Comparison of ENCODE assay signal across 14 cellular contexts in the genomic region with DNA sequence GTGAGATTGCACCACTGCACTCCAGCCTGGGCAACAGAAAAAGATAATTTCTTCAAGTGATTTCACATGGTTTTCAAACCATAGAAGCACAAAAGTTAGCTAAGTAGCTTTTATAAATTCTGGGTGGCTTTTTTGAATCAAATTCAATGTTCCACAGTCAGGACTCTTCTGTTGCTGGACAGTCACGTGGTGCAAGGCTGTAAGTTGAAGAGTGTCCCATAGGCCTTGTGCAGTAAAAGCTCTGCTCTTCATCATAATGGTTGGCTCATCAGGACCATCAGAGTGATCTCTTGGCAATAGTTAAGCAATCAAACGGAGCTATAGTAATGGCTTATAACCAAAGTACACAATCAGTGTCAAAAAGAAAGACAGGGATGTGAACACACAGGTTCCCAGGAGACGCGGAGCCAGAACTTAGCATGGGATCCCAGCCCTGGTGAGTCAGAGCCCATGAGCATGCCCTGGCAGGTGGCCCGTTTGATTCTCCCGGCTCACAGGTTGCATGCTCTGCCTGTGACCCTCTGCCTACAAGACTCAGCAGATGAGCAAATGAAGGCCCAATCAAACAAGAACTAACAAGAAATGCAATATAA. TPM values are rescaled to one million over a fixed set of nuclear protein-coding genes. Genes with fewer than 3 reads are reported as not detected.
DNase-seq lines count a peak whose midpoint lies in the region; ATAC-seq, FAIRE-seq and TF ChIP-seq lines count a peak whose summit lies in the region.
"Had no signal": no experiment of that assay in that cellular context is flagged by ENCODE, and none has a peak within 500 bp of the region (broad histone marks: within the 10 kb centered on the region; RNA-seq: fewer than 3 reads in every experiment).

No MANE protein-coding gene starts in this region.

- H3K4me2 ChIP-seq in K562 (ENCODE audit: insufficient read depth, low read length): no peak overlapping the region

- H3K27me3 ChIP-seq in right atrium auricular region: no peaks in the 10 kb centered on the region
- no peaks in the 10 kb centered on the region for H3K27me3 ChIP-seq in K562 (ENCODE audit: control insufficient read depth in 2 of 2, insufficient read depth in 2 of 2, low read length in 2 of 2)
- H3K27me3 ChIP-seq in vagina: no peaks in the 10 kb centered on the region

- TF ChIP-seq RAD21 in K562 (CRISPR knock-in tag; conservative IDR thresholded peaks at IDR 0.05 in 1 of 2, IDR thresholded peaks at IDR 0.05 in 1 of 2): no peak

- 57% methylated on average over 6 of the region's 6 CpGs for WGBS in K562 (ENCODE audit: insufficient coverage, low coverage, missing lambda C conversion rate)

- no peaks in the 10 kb centered on the region for H4K20me1 ChIP-seq in K562 (replicated peaks; ENCODE audit: control insufficient read depth, insufficient read depth, low read length)

- no peaks in the 10 kb centered on the region for H3K36me3 ChIP-seq in right atrium auricular region
- H3K36me3 ChIP-seq in K562 (ENCODE audit: control insufficient read depth, insufficient read depth, low read length): no peaks in the 10 kb centered on the region
- H3K36me3 ChIP-seq in vagina: no peaks in the 10 kb centered on the region

- BruUV-seq in K562 (replicated peaks; lab: Mats Ljungman, UMichigan): no TSS peak

- intact Hi-C loops in Right ventricle myocardium superior (cut with DNase I) (no loop called here), K562 (cut with micrococcal nuclease) (no loop called here), vagina (cut with DNase I) (no loop called here)

- no peak for TF ChIP-seq POLR2A in K562 (conservative IDR thresholded peaks at IDR 0.05)
- no peak for TF ChIP-seq POLR2A in vagina (IDR thresholded peaks at IDR 0.05)

- in situ Hi-C loops in K562 (cut with MboI): no loop called here

- no peak overlapping the region for H3K9ac ChIP-seq in K562 (ENCODE audit: insufficient read depth in 1 of 2, low read depth in 2 of 2, low read length in 2 of 2)

- no peak for TF ChIP-seq EP300 in K562 (IDR thresholded peaks at IDR 0.05; ENCODE audit: low read length)

- DNase-seq in Right ventricle myocardium superior (peak; percentile 51), right atrium auricular region (ENCODE audit: low spot score) (no peak), K562 (ENCODE audit: extremely low read depth in 1 of 4, low spot score in 3 of 4) (no peak), iris pigment epithelial cell (ENCODE audit: low read depth) (peak; percentile 63), vagina (ENCODE audit: extremely low spot score in 2 of 2) (peak in 1 of 2 donors; percentile 94), NCI-H82 (lab: John Stamatoyannopoulos, UW) (no peak), NCI-H187 (lab: John Stamatoyannopoulos, UW) (no peak)
- no peak for DNase-seq in stimulated activated naive CD8-positive, alpha-beta T cell treated with anti-CD3 and anti-CD28 coated beads, Interleukin-15, Interleukin-2, amounts not matched to agents 100 U/mL and 50 U/mL, for 24 hours
- DNase-seq: endodermal cell; HFFc6; naive thymus-derived CD8-positive, alpha-beta T cell; NCI-H2081 treated with DMSO at 0.1 percent for 48 hours; small intestine; trophoblast cell had no signal

- H3K9me1 ChIP-seq in K562 (ENCODE audit: control insufficient read depth, insufficient read depth, low read length): no peaks in the 10 kb centered on the region

- TF ChIP-seq CTCF in right atrium auricular region (IDR thresholded peaks at IDR 0.05): no peak
- TF ChIP-seq CTCF in K562 (IDR thresholded peaks at IDR 0.05 in 2 of 3, conservative IDR thresholded peaks at IDR 0.05 in 1 of 3; ENCODE audit: insufficient read depth in 2 of 3, low read depth in 1 of 3, low read length in 3 of 3): no peak
- TF ChIP-seq CTCF in vagina (IDR thresholded peaks at IDR 0.05): no peak

- no peak overlapping the region for H3K4me3 ChIP-seq in right atrium auricular region
- no peak overlapping the region for H3K4me3 ChIP-seq in K562
- H3K4me3 ChIP-seq in vagina: no peak overlapping the region

- peak; percentile 71 for ATAC-seq in Right ventricle myocardium superior (ENCODE audit: poor library complexity)
- 0 out of 3 replicates have a peak, but pooled peaks have one; percentile 20 for ATAC-seq in K562
- no peak for ATAC-seq in stimulated activated naive CD8-positive, alpha-beta T cell treated with anti-CD3 and anti-CD28 coated beads, Interleukin-15, Interleukin-2, amounts not matched to agents 100 U/mL and 50 U/mL, for 24 hours
- ATAC-seq: naive thymus-derived CD8-positive, alpha-beta T cell had no signal

- no peaks in the 10 kb centered on the region for H3K79me2 ChIP-seq in K562 (ENCODE audit: control insufficient read depth, insufficient read depth, low read length)

- no peaks in the 10 kb centered on the region for H3K4me1 ChIP-seq in right atrium auricular region
- H3K4me1 ChIP-seq in K562 (replicated peaks in 1 of 2; ENCODE audit: control insufficient read depth in 2 of 2, insufficient read depth in 2 of 2, low read length in 2 of 2): peaks cover 0 to 17% of the 10 kb centered on the region in 2 experiments; a peak in 2 of 5 replicates
- peaks cover 12% of the 10 kb centered on the region for H3K4me1 ChIP-seq in vagina

- H3K27ac ChIP-seq in right atrium auricular region (no peak overlapping the region), K562 (ENCODE audit: extremely low read depth, low read depth, low read length) (no peak overlapping the region), vagina (peak overlapping the region; percentile 54)

- no peaks in the 10 kb centered on the region for H3K9me3 ChIP-seq in right atrium auricular region
- H3K9me3 ChIP-seq in K562 (replicated peaks; ENCODE audit: control insufficient read depth, insufficient read depth, low read depth, low read length): no peaks in the 10 kb centered on the region
- no peaks in the 10 kb centered on the region for H3K9me3 ChIP-seq in vagina

- POLR2A ChIA-PET in K562 (lab: Yijun Ruan, JAX): interaction anchor here (0.8 kb wide), 1 partner anchor 45 kb away, joined by 3 read pairs; no protein-coding TSS in a partner anchor

- no peak for FAIRE-seq in K562 (lab: Jason Lieb, UNC)
- FAIRE-seq: small intestine had no signal

- CTCF ChIA-PET in K562 (lab: Yijun Ruan, JAX; ENCODE audit: low intra/inter-chr PET ratio): no interaction called here

- peak overlapping the region; percentile 2 for H2AFZ ChIP-seq in K562 (ENCODE audit: low read depth, low read length)

TF ChIP-seq in K562, 482 proteins besides CTCF, POLR2A, EP300 and RAD21 (continues in another document):
- TF ChIP-seq BRF1 (IDR thresholded peaks at IDR 0.05; ENCODE audit: borderline replicate concordance, extremely low read depth, insufficient read length) (no peak), TARDBP (IDR thresholded peaks at IDR 0.05) (no peak), HDAC1 (IDR thresholded peaks at IDR 0.05) (no peak), POU5F1 (IDR thresholded peaks at IDR 0.05; ENCODE audit: borderline replicate concordance, low read depth, low read length, partially characterized antibody) (no peak), SP2 (IDR thresholded peaks at IDR 0.05; ENCODE audit: extremely low read depth, low read depth, low read length, poor library complexity, severe bottlenecking) (no peak), KLF6 (CRISPR knock-in tag; IDR thresholded peaks at IDR 0.05; ENCODE audit: borderline replicate concordance) (no peak), CCAR2 (IDR thresholded peaks at IDR 0.05; ENCODE audit: low read depth, low read length) (no peak)

RNA-seq across cellular contexts. Expression of gene GPNMB, which starts 10.8 kb away (rescaled TPM):
- total RNA-seq in Right ventricle myocardium superior (248 TPM), right atrium auricular region (100 to 1,000 TPM in 1 of 2 donors, 10 to 100 TPM in 1; 74.4 to 137 TPM), K562 (2014; rRNA removed) (0.24 and 0.64 TPM in 2 replicates), K562 (2014; rRNA removed; fragmentation: Illumina TruSeq; extraction: Trizol) (0.15 and 0.26 TPM in 2 replicates), K562 (2015; rRNA removed; fragmentation: Illumina TruSeq; extraction: Trizol) (0.18 and 0.41 TPM in 2 replicates), K562 (2021) (0.20 and 0.54 TPM in 2 replicates), vagina (113 TPM)
- total RNA-seq in K562 (2011; cell fraction: chromatin; rRNA removed; ENCODE audit: low replicate concordance): not detected in 2 replicates
- total RNA-seq in K562 (2011; cell fraction: nucleolus; rRNA removed): not detected in 2 replicates
- total RNA-seq in K562 (2011; cell fraction: nucleoplasm; rRNA removed): 0.51 TPM in 1 of 2 replicates, not detected in the other
- polyA plus RNA-seq in K562 (2011; rRNA removed) (0.03 and 0.35 TPM in 2 replicates), K562 (2014; fragmentation: Illumina TruSeq; extraction: Trizol) (0.33 and 0.80 TPM in 2 replicates), K562 (2014; fragmentation: Nextera tagmentation; extraction: Ambion mirVana) (under 1 TPM; 0.31 to 0.67 TPM), K562 (2014; rRNA removed) (0.11 and 0.72 TPM in 2 replicates)
- polyA plus RNA-seq in K562 (2011; cell fraction: cytosol; rRNA removed): 0.03 and 0.07 TPM in 2 replicates
- polyA plus RNA-seq in K562 (2011; cell fraction: nucleus; rRNA removed): 0.10 and 0.23 TPM in 2 replicates
- 0.18 and 0.22 TPM in 2 replicates for polyA plus RNA-seq in K562 (2012)
- polyA minus RNA-seq in K562 (2011; rRNA and poly(A)+ RNA removed): not detected in 2 replicates
- not detected in 2 replicates for polyA minus RNA-seq in K562 (2011; cell fraction: cytosol; rRNA and poly(A)+ RNA removed)
- 0.40 TPM in 1 of 2 replicates, not detected in the other for polyA minus RNA-seq in K562 (2011; cell fraction: nucleus; rRNA and poly(A)+ RNA removed)
- polyA plus RNA-seq: naive thymus-derived CD8-positive, alpha-beta T cell had no signal

RNA-seq across cellular contexts. Expression of gene NUP42, which starts 53.9 kb away (rescaled TPM):
- total RNA-seq in Right ventricle myocardium superior (19.7 TPM), right atrium auricular region (10 to 100 TPM; 24.7 to 30.6 TPM), K562 (2014; rRNA removed) (62.2 and 71.7 TPM in 2 replicates), K562 (2014; rRNA removed; fragmentation: Illumina TruSeq; extraction: Trizol) (71.2 and 72.9 TPM in 2 replicates), K562 (2015; rRNA removed; fragmentation: Illumina TruSeq; extraction: Trizol) (61.3 and 73.5 TPM in 2 replicates), K562 (2021) (41.8 and 50.5 TPM in 2 replicates), vagina (27.0 TPM)
- 45.9 and 61.6 TPM in 2 replicates for total RNA-seq in K562 (2011; cell fraction: chromatin; rRNA removed; ENCODE audit: low replicate concordance)
- total RNA-seq in K562 (2011; cell fraction: nucleolus; rRNA removed): 24.8 and 28.2 TPM in 2 replicates
- 29.1 and 42.7 TPM in 2 replicates for total RNA-seq in K562 (2011; cell fraction: nucleoplasm; rRNA removed)
- polyA plus RNA-seq in K562 (2011; rRNA removed) (55.4 and 56.0 TPM in 2 replicates), K562 (2014; fragmentation: Illumina TruSeq; extraction: Trizol) (62.4 and 66.8 TPM in 2 replicates), K562 (2014; fragmentation: Nextera tagmentation; extraction: Ambion mirVana) (10 to 100 TPM; 86.0 to 86.4 TPM), K562 (2014; rRNA removed) (74.7 and 94.3 TPM in 2 replicates)
- polyA plus RNA-seq in K562 (2011; cell fraction: cytosol; rRNA removed): 40.4 and 45.1 TPM in 2 replicates
- polyA plus RNA-seq in K562 (2011; cell fraction: nucleus; rRNA removed): 74.2 and 81.6 TPM in 2 replicates
- polyA plus RNA-seq in K562 (2012): 49.9 and 51.4 TPM in 2 replicates
- 22.0 and 29.1 TPM in 2 replicates for polyA minus RNA-seq in K562 (2011; rRNA and poly(A)+ RNA removed)
- 14.5 and 17.0 TPM in 2 replicates for polyA minus RNA-seq in K562 (2011; cell fraction: cytosol; rRNA and poly(A)+ RNA removed)
- polyA minus RNA-seq in K562 (2011; cell fraction: nucleus; rRNA and poly(A)+ RNA removed): 22.6 and 26.0 TPM in 2 replicates

Comparison
In these comparisons a context has a peak if more than half of its experiments do, and no peak if none do; other contexts are left out.
1. DNase-seq: peak in Right ventricle myocardium superior (single experiment) and iris pigment epithelial cell (single experiment); none in right atrium auricular region (single experiment), K562 (0 of 4), NCI-H82 (single experiment), stimulated activated naive CD8-positive, alpha-beta T cell treated with anti-CD3 and anti-CD28 coated beads, Interleukin-15, Interleukin-2, amounts not matched to agents 100 U/mL and 50 U/mL, for 24 hours (single experiment) and NCI-H187 (0 of 2).
2. RNA of gene GPNMB, which starts 10.8 kb away (total RNA-seq): 248 TPM in Right ventricle myocardium superior (single experiment), 74.4 to 137 TPM in right atrium auricular region and 113 TPM in vagina (single experiment); 0.15 to 0.64 TPM in K562; every median in the first group is over 10 times any median in the second.